Comparison of ENCODE assay signal across 19 cellular contexts in the genomic region with DNA sequence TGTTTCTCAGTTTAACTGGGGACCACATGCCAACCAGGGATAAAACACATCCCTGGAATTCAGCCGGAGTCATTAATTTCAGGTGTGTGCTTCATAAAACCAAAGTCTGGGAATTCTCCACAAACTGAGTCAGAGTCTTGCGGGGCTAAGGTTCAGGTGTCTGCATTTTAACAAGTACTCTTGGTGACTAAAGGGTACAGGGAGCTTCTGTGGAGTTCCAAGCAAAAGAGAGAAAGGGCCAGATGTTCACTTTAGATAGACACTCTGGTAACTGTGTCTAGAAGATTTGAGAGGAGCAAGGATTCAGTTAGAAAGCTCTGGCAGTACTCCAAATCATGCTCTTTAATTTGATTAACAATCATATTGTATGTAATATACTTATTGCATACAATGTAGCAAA. TPM values are rescaled to one million over a fixed set of nuclear protein-coding genes. Genes with fewer than 3 reads are reported as not detected.
DNase-seq lines count a peak whose midpoint lies in the region; ATAC-seq and TF ChIP-seq lines count a peak whose summit lies in the region.
"Had no signal": no experiment of that assay in that cellular context is flagged by ENCODE, and none has a peak within 500 bp of the region (broad histone marks: within the 10 kb centered on the region; RNA-seq: fewer than 3 reads in every experiment).

No MANE protein-coding gene starts in this region.

- intact Hi-C loops in Panc1 (cut with micrococcal nuclease; ENCODE audit: unreplicated experiment) (no loop called here), esophagus muscularis mucosa (cut with DNase I) (no loop called here), spleen (cut with DNase I; ENCODE audit: low total_unique reads) (loop anchor here (10.0 kb wide), 1 partner anchor 83 kb away; a partner anchor contains a TSS)

- peaks cover 22% of the 10 kb centered on the region for H3K4me1 ChIP-seq in Panc1 (ENCODE audit: control insufficient read depth, insufficient read depth, low read length)
- peaks cover 39 to 67% (median 56%) of the 10 kb centered on the region in 4 donors for H3K4me1 ChIP-seq in esophagus muscularis mucosa
- H3K4me1 ChIP-seq in spleen = peaks cover 13 to 58% (median 44%) of the 10 kb centered on the region in 6 donors

- TF ChIP-seq POLR2A in esophagus muscularis mucosa (IDR thresholded peaks at IDR 0.05; ENCODE audit: low read depth) (no peak), spleen (IDR thresholded peaks at IDR 0.05) (no peak)

- no TSS peak for BruUV-seq in Panc1 (replicated peaks; lab: Mats Ljungman, UMichigan)

- TF ChIP-seq CTCF in Panc1 (IDR thresholded peaks at IDR 0.05) = no peak
- TF ChIP-seq CTCF in esophagus muscularis mucosa (IDR thresholded peaks at IDR 0.05) = no peak
- TF ChIP-seq CTCF in spleen (IDR thresholded peaks at IDR 0.05 in 8 of 11, conservative IDR thresholded peaks at IDR 0.05 in 3 of 11) = no peak

- H3K36me3 ChIP-seq in Panc1 (ENCODE audit: control insufficient read depth, insufficient read depth, low read length) (no peaks in the 10 kb centered on the region; the same call in 1 of the 2 replicates), esophagus muscularis mucosa (no peaks in the 10 kb centered on the region), spleen (no peaks in the 10 kb centered on the region)
- H3K36me3 ChIP-seq: pancreas, uterus had no signal

- CTCF ChIA-PET in Panc1 (lab: Charles Lee) = no interaction called here

- WGBS in esophagus muscularis mucosa = 96% methylated on average over 2 of the region's 2 CpGs
- 92 to 98% (median 97%) methylated on average over 2 of the region's 2 CpGs for WGBS in spleen, 5 donors

- H3K27me3 ChIP-seq in Panc1 (ENCODE audit: control insufficient read depth, insufficient read depth, low read length) = no peaks in the 10 kb centered on the region
- H3K27me3 ChIP-seq in esophagus muscularis mucosa = no peaks in the 10 kb centered on the region
- H3K27me3 ChIP-seq in spleen (replicated peaks in 1 of 7) = no peaks in the 10 kb centered on the region
- H3K27me3 ChIP-seq: pancreas, SJSA1, uterus had no signal

- no peak overlapping the region for H3K4me3 ChIP-seq in Panc1 (ENCODE audit: low read depth in 2 of 2, low read length in 2 of 2)
- H3K4me3 ChIP-seq in esophagus muscularis mucosa = no peak overlapping the region
- H3K4me3 ChIP-seq in spleen = no peak overlapping the region
- H3K4me3 ChIP-seq: A549, pancreas, SJSA1, uterus had no signal

- peak; percentile 36 for DNase-seq in NCI-H2171 treated with DMSO at 0.1 percent for 48 hours (lab: John Stamatoyannopoulos, UW)
- DNase-seq in NCI-H2171 (lab: John Stamatoyannopoulos, UW) = no peak
- no peak for DNase-seq in Panc1 (ENCODE audit: low read depth, low spot score)
- DNase-seq in esophagus muscularis mucosa (ENCODE audit: extremely low spot score) = no peak
- DNase-seq in spleen = no peak
- no peak for DNase-seq in NCI-H748 (lab: John Stamatoyannopoulos, UW; ENCODE audit: unreplicated experiment)
- DNase-seq in NCI-H748 treated with DMSO at 0.1 percent for 48 hours (lab: John Stamatoyannopoulos, UW) = no peak
- DNase-seq in UCSD-AML1 (lab: John Stamatoyannopoulos, UW; ENCODE audit: unreplicated experiment) = no peak
- DNase-seq: activated T-cell treated with anti-CD3 and anti-CD28 coated beads, Interleukin-2, amount 50 U/mL, for 48 hours; DMS79; effector memory CD4-positive, alpha-beta T cell; NCI-H1092 treated with DMSO at 0.1 percent for 48 hours; NCI-H2227 treated with DMSO at 0.1 percent for 48 hours; pancreas; stimulated activated CD4-positive, alpha-beta T cell treated with anti-CD3 and anti-CD28 coated beads, Interleukin-12 subunit alpha, Interleukin-12 subunit beta, amount 100 ng/mL, for 4 hours; stimulated activated naive CD8-positive, alpha-beta T cell treated with anti-CD3 and anti-CD28 coated beads, Interleukin-15, Interleukin-2, amounts not matched to agents 100 U/mL and 50 U/mL, for 24 hours; uterus had no signal

- H3K27ac ChIP-seq in Panc1 (ENCODE audit: low read length) (peak overlapping the region; percentile 12; the same call in 1 of the 2 replicates), esophagus muscularis mucosa (replicated peaks in 1 of 4) (peak overlapping the region; percentile 97 to 99 (median 99)), spleen (peak overlapping the region in 5 of 8 donors; percentile 1 to 98 (median 96))
- H3K27ac ChIP-seq: A549, SJSA1 had no signal

- TF ChIP-seq EP300 in esophagus muscularis mucosa (IDR thresholded peaks at IDR 0.05) = no peak

- POLR2A ChIA-PET in Panc1 (lab: Charles Lee) = no interaction called here

- ATAC-seq in Panc1 = no peak
- ATAC-seq: A549; pancreas; stimulated activated naive CD8-positive, alpha-beta T cell treated with anti-CD3 and anti-CD28 coated beads, Interleukin-15, Interleukin-2, amounts not matched to agents 100 U/mL and 50 U/mL, for 24 hours had no signal

- in situ Hi-C loops in Panc1 (cut with HindIII; ENCODE audit: low pct_unique_long_range_greater_than_20kb, low sequenced_read_pairs) = no loop called here

- H3K9me3 ChIP-seq in Panc1 (ENCODE audit: control insufficient read depth, insufficient read depth, low read depth, low read length) = no peaks in the 10 kb centered on the region
- no peaks in the 10 kb centered on the region for H3K9me3 ChIP-seq in esophagus muscularis mucosa
- H3K9me3 ChIP-seq in spleen = no peaks in the 10 kb centered on the region
- H3K9me3 ChIP-seq: A549, pancreas, uterus had no signal

RNA-seq across cellular contexts. Expression of a gene that starts 4.0 kb away (rescaled TPM):
- 22.5 TPM for total RNA-seq in Panc1 (2021; ENCODE audit: unreplicated experiment)
- polyA plus RNA-seq in Panc1 (2012; ENCODE audit: insufficient read length) = 11.9 TPM
- 10 to 100 TPM; 44.6 to 74.8 (median 59.5) TPM for total RNA-seq in esophagus muscularis mucosa
- total RNA-seq in spleen = 10 to 100 TPM; 14.7 to 21.8 (median 18.5) TPM
- 1 to 10 TPM; 5.3 to 7.3 (median 5.5) TPM for polyA plus RNA-seq in spleen

Comparison
In these comparisons a context has a peak if more than half of its experiments do, and no peak if none do; other contexts are left out.
1. H3K27ac ChIP-seq: peak in every context shown above with its lines; median percentile 99 in esophagus muscularis mucosa; 96 in spleen; 12 in Panc1.